In the genomic region with DNA sequence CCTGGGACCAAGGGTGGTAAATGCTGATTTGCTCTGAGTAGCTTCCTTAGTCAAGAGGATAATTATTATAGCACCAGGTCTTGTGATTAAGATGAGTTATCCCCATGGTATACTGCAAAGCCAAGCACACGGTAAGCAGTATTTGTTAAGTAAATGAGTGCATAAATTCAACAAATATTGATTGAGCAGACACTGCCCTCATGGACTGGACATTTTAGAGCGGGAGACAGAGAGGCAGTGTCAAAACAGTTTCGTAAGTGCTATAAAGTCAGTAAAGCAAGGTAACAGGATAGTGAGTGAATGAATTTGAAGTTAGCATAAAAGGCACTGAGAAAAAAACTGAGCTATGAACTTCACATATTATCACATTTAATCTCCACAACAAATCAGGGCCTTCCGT, we compare ENCODE assay signal across 1 cellular context.
TF ChIP-seq lines count a peak whose summit lies in the region.

No MANE protein-coding gene starts in this region.

TF ChIP-seq in HepG2, 621 proteins besides CTCF, POLR2A, EP300 and RAD21 (continued from another document):
- no peak for TF ChIP-seq ZNF781 (CRISPR knock-in tag; IDR thresholded peaks at IDR 0.05; ENCODE audit: borderline replicate concordance, not compliant biosample characterization)
- TF ChIP-seq, protein P1, sequence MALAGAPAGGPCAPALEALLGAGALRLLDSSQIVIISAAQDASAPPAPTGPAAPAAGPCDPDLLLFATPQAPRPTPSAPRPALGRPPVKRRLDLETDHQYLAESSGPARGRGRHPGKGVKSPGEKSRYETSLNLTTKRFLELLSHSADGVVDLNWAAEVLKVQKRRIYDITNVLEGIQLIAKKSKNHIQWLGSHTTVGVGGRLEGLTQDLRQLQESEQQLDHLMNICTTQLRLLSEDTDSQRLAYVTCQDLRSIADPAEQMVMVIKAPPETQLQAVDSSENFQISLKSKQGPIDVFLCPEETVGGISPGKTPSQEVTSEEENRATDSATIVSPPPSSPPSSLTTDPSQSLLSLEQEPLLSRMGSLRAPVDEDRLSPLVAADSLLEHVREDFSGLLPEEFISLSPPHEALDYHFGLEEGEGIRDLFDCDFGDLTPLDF (CRISPR knock-in tag; IDR thresholded peaks at IDR 0.05) = no peak
- no peak for TF ChIP-seq ZBTB8A (CRISPR knock-in tag; IDR thresholded peaks at IDR 0.05; ENCODE audit: borderline replicate concordance, low read depth)
- TF ChIP-seq PTBP1 (IDR thresholded peaks at IDR 0.05; ENCODE audit: low read depth, low read length, poor library complexity, severe bottlenecking) = no peak
- TF ChIP-seq SP2 (CRISPR knock-in tag; IDR thresholded peaks at IDR 0.05) = no peak
